21 cellular contexts compared by ENCODE assay signal in the genomic region with DNA sequence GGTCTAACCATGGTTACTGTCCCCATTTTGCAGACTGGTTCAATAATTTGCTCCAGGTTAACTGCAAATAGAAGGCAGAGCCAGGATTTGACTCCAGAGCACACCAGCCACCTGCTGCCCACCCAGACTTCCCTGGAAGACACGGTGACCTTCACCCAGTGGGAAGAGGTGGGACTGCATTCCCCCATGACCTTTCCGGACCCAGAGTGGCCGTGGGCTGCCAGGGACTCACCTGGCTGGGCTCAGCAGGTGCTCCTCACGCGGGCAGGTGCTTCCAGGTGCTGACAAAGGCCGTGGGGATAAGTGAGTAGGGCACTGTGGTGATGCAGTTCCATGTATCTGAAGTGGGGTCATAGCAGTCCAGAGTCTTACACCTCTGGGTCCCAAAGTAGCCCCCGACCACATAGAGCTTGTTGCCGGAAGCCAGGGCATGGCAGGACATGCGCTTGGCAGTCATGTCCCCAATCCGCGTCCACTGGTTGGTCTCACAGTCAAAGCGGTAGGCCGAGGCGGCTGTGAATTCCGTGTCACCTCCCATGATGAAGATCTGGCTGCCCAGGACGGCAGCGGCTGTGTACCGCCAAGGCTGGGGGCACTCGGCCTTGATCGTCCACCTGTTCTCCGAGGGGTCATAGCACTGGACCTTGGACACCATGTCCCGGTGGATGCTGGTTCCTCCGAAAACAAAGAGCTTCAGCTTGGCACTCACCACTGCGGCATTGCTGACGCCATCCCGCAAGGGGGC. TPM values are rescaled to one million over a fixed set of nuclear protein-coding genes. Genes with fewer than 3 reads are reported as not detected.
DNase-seq lines count a peak whose midpoint lies in the region; ATAC-seq and TF ChIP-seq lines count a peak whose summit lies in the region.
"Had no signal": no experiment of that assay in that cellular context is flagged by ENCODE, and none has a peak within 500 bp of the region (broad histone marks: within the 10 kb centered on the region; RNA-seq: fewer than 3 reads in every experiment).

No MANE protein-coding gene starts in this region.

- H3K4me3 ChIP-seq in heart left ventricle (no peak overlapping the region), osteoblast (ENCODE audit: insufficient read depth, low read length) (no peak overlapping the region)
- H3K4me3 ChIP-seq: A549, BLaER1, GM12878, HAP-1 had no signal

- no peak overlapping the region for H3K56ac ChIP-seq in H9 (ENCODE audit: insufficient read length, low read depth, low read length)

- H2BK12ac ChIP-seq in H9 (ENCODE audit: insufficient read length, low read depth, low read length): no peak overlapping the region

- H3K4me2 ChIP-seq in H9 (ENCODE audit: insufficient read depth, insufficient read length, low read length) (no peak overlapping the region), osteoblast (ENCODE audit: insufficient read depth, low read length) (no peak overlapping the region)
- H3K4me2 ChIP-seq: A549, BLaER1 had no signal

- H2BK120ac ChIP-seq in H9 (ENCODE audit: low read depth, low read length, poor library complexity, severe bottlenecking): no peak overlapping the region

- DNase-seq in Right ventricle myocardium inferior (ENCODE audit: missing footprints) (peak; percentile 47), heart left ventricle (no peak), H9 (no peak), glutamatergic neuron (no peak), osteoblast (ENCODE audit: insufficient read length, low spot score, missing footprints) (peak; percentile 47)
- no peak for DNase-seq in activated CD4-positive, alpha-beta T cell treated with anti-CD3 and anti-CD28 coated beads, Interleukin-2, amount 10 ng/mL, durations not matched to agents 24 days and 14 days
- no peak for DNase-seq in activated naive CD4-positive, alpha-beta T cell treated with Interleukin-2 at 50 U/mL for 16 hours
- DNase-seq: AML-193; CD4-positive, alpha-beta memory T cell; DMS79 treated with DMSO at 0.1 percent for 48 hours; GF-D8; GOT3; IMR-90 had no signal

- no peak overlapping the region for H2BK15ac ChIP-seq in H9 (ENCODE audit: low read depth, low read length)

- H3K4me1 Mint-ChIP-seq in H9: peaks cover 25 to 36% of the 10 kb centered on the region in 2 experiments
- peaks cover 40% of the 10 kb centered on the region for H3K4me1 Mint-ChIP-seq in glutamatergic neuron (ENCODE audit: low read depth, unreplicated experiment)
- no peaks in the 10 kb centered on the region for H3K4me1 Mint-ChIP-seq in activated CD4-positive, alpha-beta T cell treated with anti-CD3 and anti-CD28 coated beads, Interleukin-2, amount 10 ng/mL, durations not matched to agents 24 days and 14 days

- H3K23ac ChIP-seq in H9 (ENCODE audit: insufficient read length, low read depth, low read length): no peak overlapping the region

- H4K5ac ChIP-seq in H9 (ENCODE audit: insufficient read length, low read depth, low read length): no peak overlapping the region

- H4K8ac ChIP-seq in H9 (replicated peaks; ENCODE audit: insufficient read length, low read depth, low read length): no peak overlapping the region

- H2AK5ac ChIP-seq in H9 (ENCODE audit: insufficient read length, low read length): no peak overlapping the region

- H3K9me3 ChIP-seq in heart left ventricle (no peaks in the 10 kb centered on the region), H9 (ENCODE audit: control insufficient read depth, low read depth, low read length) (no peaks in the 10 kb centered on the region), osteoblast (ENCODE audit: low read depth, low read length) (no peaks in the 10 kb centered on the region)
- H3K9me3 ChIP-seq: A549, HAP-1 had no signal

- H3K4ac ChIP-seq in H9 (ENCODE audit: low read depth, low read length): no peak overlapping the region

- H3K14ac ChIP-seq in H9 (ENCODE audit: insufficient read depth, low read length): no peak overlapping the region

- no peak overlapping the region for H4K91ac ChIP-seq in H9 (ENCODE audit: insufficient read length, low read depth, low read length)

- no peak overlapping the region for H2BK5ac ChIP-seq in H9 (ENCODE audit: insufficient read length, low read length)

- H3K9me3 Mint-ChIP-seq in H9 (no peaks in the 10 kb centered on the region; a peak in 1 of 5 replicates), glutamatergic neuron (ENCODE audit: unreplicated experiment) (peaks cover 7% of the 10 kb centered on the region)
- no peaks in the 10 kb centered on the region for H3K9me3 Mint-ChIP-seq in activated CD4-positive, alpha-beta T cell treated with anti-CD3 and anti-CD28 coated beads, Interleukin-2, amount 10 ng/mL, durations not matched to agents 24 days and 14 days
- H3K9me3 Mint-ChIP-seq: CD4-positive, alpha-beta memory T cell had no signal

- H3K4me1 ChIP-seq in heart left ventricle (peaks cover 8 to 56% (median 41%) of the 10 kb centered on the region in 12 donors), H9 (ENCODE audit: insufficient read depth, low read length) (no peaks in the 10 kb centered on the region), osteoblast (ENCODE audit: insufficient read depth, low read length) (peaks cover 31% of the 10 kb centered on the region)
- H3K4me1 ChIP-seq: A549, HAP-1 had no signal

- no peak for TF ChIP-seq POLR2A in heart left ventricle (IDR thresholded peaks at IDR 0.05)

- intact Hi-C loops in Right ventricle myocardium inferior (cut with DNase I): no loop called here
- intact Hi-C loops in heart left ventricle (cut with DNase I): no loop called here
- intact Hi-C loops in activated CD4-positive, alpha-beta T cell treated with anti-CD3 and anti-CD28 coated beads, Interleukin-2, amount 10 ng/mL, durations not matched to agents 24 days and 14 days (cut with micrococcal nuclease): no loop called here

- no peaks in the 10 kb centered on the region for H3K27me3 Mint-ChIP-seq in H9 (ENCODE audit: low read depth)
- peaks cover 8% of the 10 kb centered on the region for H3K27me3 Mint-ChIP-seq in glutamatergic neuron (ENCODE audit: unreplicated experiment)
- no peaks in the 10 kb centered on the region for H3K27me3 Mint-ChIP-seq in activated CD4-positive, alpha-beta T cell treated with anti-CD3 and anti-CD28 coated beads, Interleukin-2, amount 10 ng/mL, durations not matched to agents 24 days and 14 days
- H3K27me3 Mint-ChIP-seq: CD4-positive, alpha-beta memory T cell had no signal

- H3T11ph ChIP-seq in H9 (ENCODE audit: low read length): no peak overlapping the region

- ATAC-seq in Right ventricle myocardium inferior: no peak
- no peak for ATAC-seq in heart left ventricle
- no peak for ATAC-seq in HG02763 (IDR thresholded peaks at IDR 0.05; ENCODE audit: unreplicated experiment)
- ATAC-seq: A549, GM12878 had no signal

- H3K36me3 Mint-ChIP-seq in H9 (ENCODE audit: insufficient read depth in 1 of 3, low read depth in 3 of 3) (peaks cover 22 to 26% (median 24%) of the 10 kb centered on the region in 3 experiments; a peak in 6 of 7 replicates), glutamatergic neuron (ENCODE audit: unreplicated experiment) (no peaks in the 10 kb centered on the region)
- no peaks in the 10 kb centered on the region for H3K36me3 Mint-ChIP-seq in activated CD4-positive, alpha-beta T cell treated with anti-CD3 and anti-CD28 coated beads, Interleukin-2, amount 10 ng/mL, durations not matched to agents 24 days and 14 days (ENCODE audit: low read depth)
- H3K36me3 Mint-ChIP-seq: CD14-positive monocyte had no signal

- WGBS in heart left ventricle, 4 donors: 96 to 98% (median 98%) methylated on average over 10 to 26 of the region's 26 CpGs
- WGBS in H9 (ENCODE audit: extremely low coverage, insufficient read length, low lambda C conversion rate): no CpG with 5 or more reads among the region's 26 CpGs

- H3K27ac ChIP-seq in heart left ventricle (no peak overlapping the region), H9 (ENCODE audit: insufficient read length, low read depth, low read length) (no peak overlapping the region), osteoblast (ENCODE audit: low read depth, low read length) (no peak overlapping the region)
- H3K27ac ChIP-seq: 22Rv1, A549, BLaER1, HL-60 had no signal

- H3K79me2 ChIP-seq in H9 (ENCODE audit: insufficient read depth, low read length): peaks cover 7% of the 10 kb centered on the region; the same call in 1 of the 2 replicates
- peaks cover 35% of the 10 kb centered on the region for H3K79me2 ChIP-seq in osteoblast (ENCODE audit: insufficient read depth, low read length)

- no peak overlapping the region for H2AFZ ChIP-seq in H9 (ENCODE audit: low read length)
- H2AFZ ChIP-seq in osteoblast (ENCODE audit: low read length): no peak overlapping the region

- H3K79me1 ChIP-seq in H9 (ENCODE audit: insufficient read depth, low read depth, low read length, poor library complexity, severe bottlenecking): peaks cover 8% of the 10 kb centered on the region

- no peak overlapping the region for H3K18ac ChIP-seq in H9 (ENCODE audit: insufficient read length, low read depth, low read length)

- no peak for TF ChIP-seq CTCF in heart left ventricle (IDR thresholded peaks at IDR 0.05)
- TF ChIP-seq CTCF in H9 (conservative IDR thresholded peaks at IDR 0.05): 0 out of 3 replicates have a peak, but pooled peaks have one; percentile 18
- TF ChIP-seq CTCF in glutamatergic neuron (IDR thresholded peaks at IDR 0.05; ENCODE audit: partially characterized antibody, unreplicated experiment): peak; percentile 41
- no peak for TF ChIP-seq CTCF in osteoblast (IDR thresholded peaks at IDR 0.05; ENCODE audit: extremely low read depth, low read depth, low read length)

- H2BK20ac ChIP-seq in H9 (ENCODE audit: low read depth, low read length, poor library complexity, severe bottlenecking): no peak overlapping the region

- H3K27me3 ChIP-seq in heart left ventricle (no peaks in the 10 kb centered on the region), H9 (ENCODE audit: insufficient read depth, low read length) (no peaks in the 10 kb centered on the region), osteoblast (ENCODE audit: insufficient read depth, low read length) (no peaks in the 10 kb centered on the region)
- H3K27me3 ChIP-seq: BLaER1 had no signal

- H3K27ac Mint-ChIP-seq in H9 (no peak overlapping the region), glutamatergic neuron (ENCODE audit: unreplicated experiment) (no peak overlapping the region)
- H3K27ac Mint-ChIP-seq in activated CD4-positive, alpha-beta T cell treated with anti-CD3 and anti-CD28 coated beads, Interleukin-2, amount 10 ng/mL, durations not matched to agents 24 days and 14 days: no peak overlapping the region
- H3K27ac Mint-ChIP-seq: CD14-positive monocyte had no signal

- no peak overlapping the region for H3K4me3 Mint-ChIP-seq in H9
- H3K4me3 Mint-ChIP-seq in glutamatergic neuron (ENCODE audit: unreplicated experiment): no peak overlapping the region
- H3K4me3 Mint-ChIP-seq in activated CD4-positive, alpha-beta T cell treated with anti-CD3 and anti-CD28 coated beads, Interleukin-2, amount 10 ng/mL, durations not matched to agents 24 days and 14 days: no peak overlapping the region
- H3K4me3 Mint-ChIP-seq: CD14-positive monocyte; CD4-positive, alpha-beta memory T cell had no signal

- no peaks in the 10 kb centered on the region for H3K23me2 ChIP-seq in H9 (ENCODE audit: insufficient read length, low read depth, low read length, poor library complexity, severe bottlenecking)

- H3K9ac ChIP-seq in H9 (ENCODE audit: extremely low read depth, insufficient read length, low read length): no peak overlapping the region
- H3K9ac ChIP-seq: BLaER1 had no signal

- H3K36me3 ChIP-seq in heart left ventricle (no peaks in the 10 kb centered on the region), osteoblast (ENCODE audit: insufficient read depth, low read length) (peaks cover 3% of the 10 kb centered on the region)

- no peaks in the 10 kb centered on the region for H4K20me1 ChIP-seq in H9 (ENCODE audit: control insufficient read depth, insufficient read depth, insufficient read length)
- H4K20me1 ChIP-seq in osteoblast (ENCODE audit: insufficient read depth, low read length): peaks cover 39% of the 10 kb centered on the region

RNA-seq across cellular contexts. Expression of gene KLHL25, which starts 26.8 kb away (rescaled TPM):
- total RNA-seq in Right ventricle myocardium inferior (4.5 TPM), heart left ventricle (1 to 10 TPM; 2.2 to 8.8 (median 4.3) TPM), H9 (2021) (18.2 and 18.4 TPM in 2 replicates), glutamatergic neuron (ENCODE audit: unreplicated experiment) (45.1 TPM), osteoblast (3.8 and 4.3 TPM in 2 replicates)
- polyA plus RNA-seq in heart left ventricle: 10 to 100 TPM in 1 of 2 donors, 1 to 10 TPM in 1; 3.3 to 12.9 TPM
- 9.0 and 9.8 TPM in 2 replicates for total RNA-seq in activated CD4-positive, alpha-beta T cell treated with anti-CD3 and anti-CD28 coated beads, Interleukin-2, amount 10 ng/mL, durations not matched to agents 24 days and 14 days

Comparison
In these comparisons a context has a peak if more than half of its experiments do, and no peak if none do; other contexts are left out.
1. DNase-seq: peak in Right ventricle myocardium inferior (single experiment) and osteoblast (single experiment); none in heart left ventricle (0 of 5), H9 (single experiment), glutamatergic neuron (single experiment), activated CD4-positive, alpha-beta T cell treated with anti-CD3 and anti-CD28 coated beads, Interleukin-2, amount 10 ng/mL, durations not matched to agents 24 days and 14 days (single experiment) and activated naive CD4-positive, alpha-beta T cell treated with Interleukin-2 at 50 U/mL for 16 hours (single experiment).
2. CTCF ChIP-seq: peak in H9 (single experiment) and glutamatergic neuron (single experiment); none in heart left ventricle (0 of 12) and osteoblast (single experiment).